ENCODE assay signal across 10 cellular contexts in genomic region chr12:19967486-19967885, GRCh38.
A peak's percentile ranks its signal among the peaks of the same experiment; 100 is the strongest.
DNase-seq lines count a peak whose midpoint lies in the region; ATAC-seq and TF ChIP-seq lines count a peak whose summit lies in the region.
"Had no signal": no experiment of that assay in that cellular context is flagged by ENCODE, and none has a peak within 500 bp of the region (broad histone marks: within the 10 kb centered on the region; RNA-seq: fewer than 3 reads in every experiment).

No MANE protein-coding gene starts in this region.

- H3K9me3 Mint-ChIP-seq in CD14-positive monocyte (peaks cover 0 to 4% (median 0%) of the 10 kb centered on the region in 7 donors), mesothelial cell of epicardium (no peaks in the 10 kb centered on the region)

- peaks cover 6% of the 10 kb centered on the region for H3K4me1 Mint-ChIP-seq in CD14-positive monocyte
- H3K4me1 Mint-ChIP-seq in mesothelial cell of epicardium, result peaks cover 43% of the 10 kb centered on the region

- intact Hi-C loops in CD14-positive monocyte (cut with micrococcal nuclease), result no loop called here

- H3K27me3 Mint-ChIP-seq in CD14-positive monocyte (ENCODE audit: low read depth in 3 of 3) (no peaks in the 10 kb centered on the region), mesothelial cell of epicardium (ENCODE audit: low read depth) (peaks cover 2% of the 10 kb centered on the region)

- no peak overlapping the region for H3K4me3 Mint-ChIP-seq in CD14-positive monocyte
- H3K4me3 Mint-ChIP-seq in mesothelial cell of epicardium, result no peak overlapping the region

- ATAC-seq in GM18517 (IDR thresholded peaks at IDR 0.05; ENCODE audit: unreplicated experiment) (no peak), GM18907 (IDR thresholded peaks at IDR 0.05; ENCODE audit: unreplicated experiment) (no peak)

- TF ChIP-seq CTCF in CD14-positive monocyte (IDR thresholded peaks at IDR 0.05), result no peak
- TF ChIP-seq CTCF in mesothelial cell of epicardium (IDR thresholded peaks at IDR 0.05; ENCODE audit: unreplicated experiment), result no peak

- H3K27ac Mint-ChIP-seq in CD14-positive monocyte, result peak overlapping the region in 3 of 7 donors; percentile 1 to 31 (median 12)
- H3K27ac Mint-ChIP-seq in mesothelial cell of epicardium, result peak overlapping the region; percentile 4

- no peaks in the 10 kb centered on the region for H3K36me3 Mint-ChIP-seq in CD14-positive monocyte
- no peaks in the 10 kb centered on the region for H3K36me3 Mint-ChIP-seq in mesothelial cell of epicardium

- DNase-seq in CD14-positive monocyte (ENCODE audit: low spot score) (peak; percentile 48), NCI-H146 treated with DMSO at 0.1 percent for 48 hours (lab: John Stamatoyannopoulos, UW; ENCODE audit: unreplicated experiment) (peak; percentile 93), brain pericyte (ENCODE audit: low read depth, low spot score) (peak; percentile 87), mesothelial cell of epicardium (ENCODE audit: low spot score in 2 of 2, unreplicated experiment in 2 of 2) (no peak), OCI-M1 (lab: John Stamatoyannopoulos, UW) (no peak)
- no peak for DNase-seq in stimulated activated CD4-positive, alpha-beta T cell treated with anti-CD3 and anti-CD28 coated beads, Interleukin-2, amount 100 ng/mL, for 24 hours
- DNase-seq: SJCRH30, upper lobe of left lung had no signal

Comparison
In these comparisons a context has a peak if more than half of its experiments do, and no peak if none do; other contexts are left out.
1. DNase-seq: peak in CD14-positive monocyte (single experiment), NCI-H146 treated with DMSO at 0.1 percent for 48 hours (single experiment) and brain pericyte (single experiment); none in mesothelial cell of epicardium (0 of 2), OCI-M1 (single experiment) and stimulated activated CD4-positive, alpha-beta T cell treated with anti-CD3 and anti-CD28 coated beads, Interleukin-2, amount 100 ng/mL, for 24 hours (0 of 2).